Comparison of ENCODE assay signal across 2 cellular contexts in genomic region chr18:48790226-48790863, GRCh38.
A peak's percentile ranks its signal among the peaks of the same experiment; 100 is the strongest.
TF ChIP-seq lines count a peak whose summit lies in the region.

No MANE protein-coding gene starts in this region.

TF ChIP-seq in liver, 16 proteins besides CTCF, POLR2A, EP300 and RAD21 (continued from another document):
- TF ChIP-seq GABPA (IDR thresholded peaks at IDR 0.05 in 1 of 2, conservative IDR thresholded peaks at IDR 0.05 in 1 of 2) (no peak), TAF1 (conservative IDR thresholded peaks at IDR 0.05) (no peak), FOXA1 (IDR thresholded peaks at IDR 0.05) (no peak), HNF4G (IDR thresholded peaks at IDR 0.05) (no peak), YY1 (IDR thresholded peaks at IDR 0.05) (no peak), NR2F2 (IDR thresholded peaks at IDR 0.05) (peak; percentile 98), FOXA2 (IDR thresholded peaks at IDR 0.05) (no peak), MAX (IDR thresholded peaks at IDR 0.05) (peak; percentile 58), JUND (IDR thresholded peaks at IDR 0.05) (peak; percentile 88 to 89), REST (IDR thresholded peaks at IDR 0.05) (no peak)

TF ChIP-seq in HepG2, 621 proteins besides CTCF, POLR2A, EP300 and RAD21 (continued from another document):
- TF ChIP-seq ZNF609 (CRISPR knock-in tag; IDR thresholded peaks at IDR 0.05; ENCODE audit: borderline replicate concordance) (no peak), ZNF274 (CRISPR knock-in tag; IDR thresholded peaks at IDR 0.05) (no peak), ZNF512 (CRISPR knock-in tag; IDR thresholded peaks at IDR 0.05) (no peak), ZNF276 (CRISPR knock-in tag; IDR thresholded peaks at IDR 0.05; ENCODE audit: low read depth) (no peak), JUN (CRISPR knock-in tag; IDR thresholded peaks at IDR 0.05) (no peak), KAT8 (CRISPR knock-in tag; IDR thresholded peaks at IDR 0.05) (no peak), ZNF451 (CRISPR knock-in tag; IDR thresholded peaks at IDR 0.05) (no peak), MEIS2 (CRISPR knock-in tag; IDR thresholded peaks at IDR 0.05) (no peak), ERF (CRISPR knock-in tag; IDR thresholded peaks at IDR 0.05) (no peak), ZFAT (CRISPR knock-in tag; conservative IDR thresholded peaks at IDR 0.05) (no peak), ZBTB34 (CRISPR knock-in tag; IDR thresholded peaks at IDR 0.05) (no peak), ATF4 (CRISPR knock-in tag; IDR thresholded peaks at IDR 0.05) (no peak), SRSF9 (IDR thresholded peaks at IDR 0.05; ENCODE audit: borderline replicate concordance, insufficient read depth, low read depth, low read length, poor library complexity, severe bottlenecking) (no peak), ZBTB33 (CRISPR knock-in tag; IDR thresholded peaks at IDR 0.05) (no peak)
TF ChIP-seq in HepG2: peak in this region for 0.
